Comparison of ENCODE assay signal across 15 cellular contexts in genomic region chr15:29401644-29402043, GRCh38.
"Had no signal": no experiment of that assay in that cellular context is flagged by ENCODE, and none has a peak within 500 bp of the region (broad histone marks: within the 10 kb centered on the region; RNA-seq: fewer than 3 reads in every experiment).

No MANE protein-coding gene starts in this region.

- H3K27ac Mint-ChIP-seq: naive thymus-derived CD8-positive, alpha-beta T cell; stimulated activated naive B cell treated with anti-CD40 and anti-IgM and Interleukin-4, amounts not matched to agents 10 μg/mL and 1 μg/mL and 100 μg/mL, for 72 hours; type B pancreatic cell had no signal

- H3K4me3 ChIP-seq: heart right ventricle, right atrium auricular region, sigmoid colon, skin epidermis, stomach had no signal

- H3K4me1 Mint-ChIP-seq: naive thymus-derived CD8-positive, alpha-beta T cell had no signal

- H3K36me3 Mint-ChIP-seq: naive thymus-derived CD8-positive, alpha-beta T cell; stimulated activated naive B cell treated with anti-CD40 and anti-IgM and Interleukin-4, amounts not matched to agents 10 μg/mL and 1 μg/mL and 100 μg/mL, for 72 hours; type B pancreatic cell had no signal

- H3K36me3 ChIP-seq: heart right ventricle, neutrophil, right atrium auricular region, sigmoid colon, stomach had no signal

- H3K9me3 Mint-ChIP-seq: naive thymus-derived CD8-positive, alpha-beta T cell; stimulated activated naive B cell treated with anti-CD40 and anti-IgM and Interleukin-4, amounts not matched to agents 10 μg/mL and 1 μg/mL and 100 μg/mL, for 72 hours; type B pancreatic cell had no signal

- H3K9me3 ChIP-seq: heart right ventricle, neutrophil, right atrium auricular region, sigmoid colon, stomach had no signal

- H3K4me1 ChIP-seq: heart right ventricle, right atrium auricular region had no signal

- H3K4me3 Mint-ChIP-seq: naive thymus-derived CD8-positive, alpha-beta T cell; stimulated activated naive B cell treated with anti-CD40 and anti-IgM and Interleukin-4, amounts not matched to agents 10 μg/mL and 1 μg/mL and 100 μg/mL, for 72 hours; type B pancreatic cell had no signal

- ATAC-seq: esophagus mucosa; heart right ventricle; left cardiac atrium; naive thymus-derived CD8-positive, alpha-beta T cell; stimulated activated naive B cell treated with anti-CD40 and anti-IgM and Interleukin-4, amounts not matched to agents 10 μg/mL and 1 μg/mL and 100 μg/mL, for 72 hours had no signal

- H3K27me3 ChIP-seq: neutrophil, right atrium auricular region, sigmoid colon had no signal

- H3K27ac ChIP-seq: heart right ventricle, neutrophil, right atrium auricular region, skin epidermis, stomach had no signal

- DNase-seq: effector memory CD4-positive, alpha-beta T cell; heart right ventricle; left cardiac atrium; mesendoderm; naive thymus-derived CD8-positive, alpha-beta T cell; sigmoid colon; stimulated activated CD4-positive, alpha-beta T cell treated with anti-CD3 and anti-CD28 coated beads, Interleukin-2, amount 100 ng/mL, for 24 hours; stimulated activated CD4-positive, alpha-beta T cell treated with anti-CD3 and anti-CD28 coated beads, Interleukin-4, amount 100 ng/mL, for 4 hours; stimulated activated naive B cell treated with anti-CD40 and anti-IgM and Interleukin-4, amounts not matched to agents 10 μg/mL and 1 μg/mL and 100 μg/mL, for 72 hours; stomach had no signal

- H3K27me3 Mint-ChIP-seq: type B pancreatic cell had no signal
